28 cellular contexts compared by ENCODE assay signal in the genomic region with DNA sequence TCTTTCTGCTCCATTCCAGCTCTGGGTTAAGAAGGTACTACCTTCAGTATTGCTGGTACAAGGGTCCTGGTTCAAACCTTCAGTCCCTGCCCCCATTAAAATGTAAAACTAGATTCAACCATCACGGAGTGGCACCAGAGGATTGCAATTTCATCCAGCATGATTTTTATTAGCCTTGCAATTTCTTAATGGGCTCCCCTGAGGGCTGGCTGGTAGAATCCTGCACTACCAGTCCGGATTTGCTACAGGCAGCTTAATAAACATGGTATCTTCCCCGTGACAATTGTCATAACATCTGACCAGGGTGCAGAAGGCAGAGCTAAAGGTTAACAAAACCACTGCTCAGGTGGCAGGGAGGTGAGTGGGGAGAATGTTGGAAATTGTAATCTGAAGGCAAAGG.
"Had no signal": no experiment of that assay in that cellular context is flagged by ENCODE, and none has a peak within 500 bp of the region (broad histone marks: within the 10 kb centered on the region; RNA-seq: fewer than 3 reads in every experiment).

No MANE protein-coding gene starts in this region.

- H3K36me3 ChIP-seq: ascending aorta had no signal

- H3K36me3 Mint-ChIP-seq: activated CD8-positive, alpha-beta memory T cell treated with anti-CD3 and anti-CD28 coated beads, Interleukin-2, amount 10 ng/mL, durations not matched to agents 7 days and 5 days; activated naive CD4-positive, alpha-beta T cell treated with anti-CD3 and anti-CD28 coated beads, Interleukin-2, amount 50 U/mL, for 72 hours had no signal

- H3K27ac ChIP-seq: ascending aorta, body of pancreas had no signal

- DNase-seq: activated B cell treated with CpG ODN at 0.5 μM for 24 hours; activated CD4-positive, alpha-beta T cell treated with anti-CD3 and anti-CD28 coated beads for 1 hour; activated CD4-positive, alpha-beta T cell treated with anti-CD3 and anti-CD28 coated beads, Interleukin-2, amount 10 ng/mL, durations not matched to agents 24 days and 14 days; activated CD4-positive, alpha-beta T cell treated with anti-CD3 and anti-CD28 coated beads, Interleukin-2, amount 50 U/mL, for 48 hours; activated CD8-positive, alpha-beta memory T cell treated with anti-CD3 and anti-CD28 coated beads, Interleukin-2, amount 10 ng/mL, durations not matched to agents 7 days and 5 days; activated effector memory CD4-positive, alpha-beta T cell treated with Interleukin-2 at 50 U/mL for 16 hours; activated naive CD4-positive, alpha-beta T cell treated with Interleukin-2 at 50 U/mL for 16 hours; activated naive CD8-positive, alpha-beta T cell treated with anti-CD3 and anti-CD28 coated beads, Interleukin-2, amount 50 U/mL, for 24 hours; activated T-cell treated with anti-CD3 and anti-CD28 coated beads, Interleukin-2, amount 50 U/mL, for 24 hours; amniotic stem cell; body of pancreas; central memory CD4-positive, alpha-beta T cell; Kasumi-1; KBM-7; NCI-H1105 treated with DMSO at 0.1 percent for 48 hours; NCI-H2029; NCI-H2171; NCI-H2227 treated with DMSO at 0.1 percent for 48 hours; NCI-H446 treated with DMSO at 0.1 percent for 48 hours; NCI-H526 treated with DMSO at 0.1 percent for 48 hours; NCI-H82; RPMI8226 had no signal

- H3K27me3 ChIP-seq: ascending aorta, body of pancreas had no signal

- H3K9me3 Mint-ChIP-seq: activated CD4-positive, alpha-beta T cell treated with anti-CD3 and anti-CD28 coated beads, Interleukin-2, amount 10 ng/mL, durations not matched to agents 24 days and 14 days; activated naive CD8-positive, alpha-beta T cell treated with anti-CD3 and anti-CD28 coated beads, Interleukin-2, amount 50 U/mL, for 24 hours had no signal

- H3K4me3 Mint-ChIP-seq: activated B cell treated with CpG ODN at 0.5 μM for 24 hours; activated CD4-positive, alpha-beta T cell treated with anti-CD3 and anti-CD28 coated beads, Interleukin-2, amount 10 ng/mL, durations not matched to agents 24 days and 14 days; activated CD8-positive, alpha-beta memory T cell treated with anti-CD3 and anti-CD28 coated beads, Interleukin-2, amount 10 ng/mL, durations not matched to agents 7 days and 5 days; activated naive CD8-positive, alpha-beta T cell treated with anti-CD3 and anti-CD28 coated beads, Interleukin-2, amount 50 U/mL, for 24 hours; activated T-cell treated with anti-CD3 and anti-CD28 coated beads, Interleukin-2, amount 50 U/mL, for 24 hours; activated T-helper 1 cell treated with anti-CD3 and anti-CD28 coated beads, Interleukin-12 subunit alpha, Interleukin-12 subunit beta, Interleukin-2, Interleukin-4 antibody, amounts not matched to agents 30 ng/mL and 10 ng/mL and 1 ng/mL, durations not matched to agents 14 hours and 24 hours and 36 hours; T-helper 1 cell treated with Interleukin-12 subunit alpha and Interleukin-12 subunit beta and Interleukin-4 antibody, amounts not matched to agents 30 μg/mL and 1 μg/mL, for 36 hours had no signal

- H3K4me3 ChIP-seq: ascending aorta, body of pancreas had no signal

- H3K27me3 Mint-ChIP-seq: activated B cell treated with CpG ODN at 0.5 μM for 24 hours; activated CD4-positive, alpha-beta T cell treated with anti-CD3 and anti-CD28 coated beads, Interleukin-2, amount 10 ng/mL, durations not matched to agents 24 days and 14 days; activated CD8-positive, alpha-beta memory T cell treated with anti-CD3 and anti-CD28 coated beads, Interleukin-2, amount 10 ng/mL, durations not matched to agents 7 days and 5 days had no signal

- ATAC-seq: activated CD8-positive, alpha-beta memory T cell treated with anti-CD3 and anti-CD28 coated beads, Interleukin-2, amount 10 ng/mL, durations not matched to agents 7 days and 5 days; activated naive CD4-positive, alpha-beta T cell treated with anti-CD3 and anti-CD28 coated beads, Interleukin-2, amount 50 U/mL, for 72 hours; activated naive CD8-positive, alpha-beta T cell treated with anti-CD3 and anti-CD28 coated beads, Interleukin-2, amount 50 U/mL, for 24 hours; body of pancreas; Panc1; Right ventricle myocardium inferior had no signal

- H3K27ac Mint-ChIP-seq: activated B cell treated with CpG ODN at 0.5 μM for 24 hours; activated CD4-positive, alpha-beta T cell treated with anti-CD3 and anti-CD28 coated beads, Interleukin-2, amount 10 ng/mL, durations not matched to agents 24 days and 14 days; activated CD8-positive, alpha-beta memory T cell treated with anti-CD3 and anti-CD28 coated beads, Interleukin-2, amount 10 ng/mL, durations not matched to agents 7 days and 5 days; activated naive CD4-positive, alpha-beta T cell treated with anti-CD3 and anti-CD28 coated beads, Interleukin-2, amount 50 U/mL, for 72 hours; activated naive CD8-positive, alpha-beta T cell treated with anti-CD3 and anti-CD28 coated beads, Interleukin-2, amount 50 U/mL, for 24 hours; activated T-cell treated with anti-CD3 and anti-CD28 coated beads, Interleukin-2, amount 50 U/mL, for 24 hours; activated T-helper 1 cell treated with anti-CD3 and anti-CD28 coated beads, Interleukin-12 subunit alpha, Interleukin-12 subunit beta, Interleukin-2, Interleukin-4 antibody, amounts not matched to agents 30 ng/mL and 10 ng/mL and 1 ng/mL, durations not matched to agents 14 hours and 24 hours and 36 hours; T-helper 1 cell treated with Interleukin-12 subunit alpha and Interleukin-12 subunit beta and Interleukin-4 antibody, amounts not matched to agents 30 μg/mL and 1 μg/mL, for 36 hours had no signal

- H3K9me3 ChIP-seq: ascending aorta, body of pancreas had no signal

- H3K4me1 Mint-ChIP-seq: activated CD4-positive, alpha-beta T cell treated with anti-CD3 and anti-CD28 coated beads, Interleukin-2, amount 10 ng/mL, durations not matched to agents 24 days and 14 days; activated CD8-positive, alpha-beta memory T cell treated with anti-CD3 and anti-CD28 coated beads, Interleukin-2, amount 10 ng/mL, durations not matched to agents 7 days and 5 days; activated naive CD8-positive, alpha-beta T cell treated with anti-CD3 and anti-CD28 coated beads, Interleukin-2, amount 50 U/mL, for 24 hours had no signal

- H3K4me1 ChIP-seq: ascending aorta, body of pancreas had no signal
